2 cellular contexts compared by ENCODE assay signal in genomic region chr3:119428538-119428937, GRCh38.
TF ChIP-seq lines count a peak whose summit lies in the region.

No MANE protein-coding gene starts in this region.

TF ChIP-seq in A549, 52 proteins besides CTCF, POLR2A, EP300 and RAD21:
- 0 out of 2 replicates have a peak, but pooled peaks have one; percentile 33 for TF ChIP-seq TFCP2L1 (CRISPR knock-in tag; IDR thresholded peaks at IDR 0.05)
- TF ChIP-seq NR3C1 (IDR thresholded peaks at IDR 0.05): no peak

TF ChIP-seq in H1, 55 proteins besides CTCF, POLR2A, EP300 and RAD21 (continued from another document):
- TF ChIP-seq SAP30 (IDR thresholded peaks at IDR 0.05; ENCODE audit: insufficient read depth, insufficient replicate concordance, low read length): no peak
- TF ChIP-seq JUND (IDR thresholded peaks at IDR 0.05; ENCODE audit: low read length): no peak
- TF ChIP-seq RNF2 (IDR thresholded peaks at IDR 0.05; ENCODE audit: borderline replicate concordance, low read depth, low read length, missing control alignments, poor library complexity, severe bottlenecking): no peak
- no peak for TF ChIP-seq HDAC2 (IDR thresholded peaks at IDR 0.05; ENCODE audit: borderline replicate concordance in 1 of 2, low read depth in 2 of 2, low read length in 2 of 2)
- no peak for TF ChIP-seq USF2 (IDR thresholded peaks at IDR 0.05; ENCODE audit: low read length)
- TF ChIP-seq PHF8 (conservative IDR thresholded peaks at IDR 0.05; ENCODE audit: low read depth, low read length): no peak
- TF ChIP-seq ASH2L (IDR thresholded peaks at IDR 0.05; ENCODE audit: low read length): no peak
- peak; percentile 39; the same call in 1 of the 2 replicates for TF ChIP-seq MAX (IDR thresholded peaks at IDR 0.05)
- TF ChIP-seq RXRA (IDR thresholded peaks at IDR 0.05; ENCODE audit: insufficient read depth, low read depth, low read length): no peak
- no peak for TF ChIP-seq CEBPB (IDR thresholded peaks at IDR 0.05; ENCODE audit: low read depth, low read length)
- no peak for TF ChIP-seq BCL11A (IDR thresholded peaks at IDR 0.05; ENCODE audit: low read depth in 2 of 2, low read length in 2 of 2)
- no peak for TF ChIP-seq SP2 (IDR thresholded peaks at IDR 0.05; ENCODE audit: low read length)
TF ChIP-seq in H1: peak in this region for 2.
